In the genomic region with DNA sequence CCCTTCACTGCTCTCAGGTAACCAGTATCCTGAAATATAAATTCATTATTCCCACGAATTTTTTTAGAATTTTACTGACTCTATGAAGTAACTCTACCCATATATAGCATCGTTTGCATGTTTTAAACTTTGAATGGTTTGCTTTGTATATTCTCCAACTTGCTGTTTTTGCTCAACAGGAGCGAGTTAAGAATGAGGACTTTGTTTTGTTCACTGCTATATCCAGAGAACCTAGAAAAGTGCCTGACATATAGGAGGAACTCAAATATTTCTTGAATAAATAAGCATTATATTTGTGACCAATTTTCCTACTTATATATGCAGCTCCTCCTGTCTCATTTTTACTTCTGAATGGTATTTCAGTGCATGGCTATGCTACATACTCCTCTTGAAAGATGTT, we compare ENCODE assay signal across 33 cellular contexts.
"Had no signal": no experiment of that assay in that cellular context is flagged by ENCODE, and none has a peak within 500 bp of the region (broad histone marks: within the 10 kb centered on the region; RNA-seq: fewer than 3 reads in every experiment).

No MANE protein-coding gene starts in this region.

- H3K9me3 ChIP-seq: adrenal gland, body of pancreas, breast epithelium had no signal

- H3K4me3 ChIP-seq: adrenal gland, body of pancreas, breast epithelium had no signal

- H3K4me1 ChIP-seq: adrenal gland, body of pancreas, breast epithelium had no signal

- FAIRE-seq: astrocyte had no signal

- H3K27ac ChIP-seq: adrenal gland, body of pancreas, brain microvascular endothelial cell, breast epithelium, VCaP had no signal

- H3K36me3 ChIP-seq: adrenal gland, brain microvascular endothelial cell, breast epithelium had no signal

- H3K27me3 ChIP-seq: adrenal gland, body of pancreas, brain microvascular endothelial cell, breast epithelium had no signal

- DNase-seq: activated B cell treated with CpG ODN at 0.5 μM for 24 hours; activated CD4-positive, alpha-beta memory T cell treated with anti-CD3 and anti-CD28 coated beads for 36 hours; activated CD4-positive, alpha-beta T cell treated with anti-CD3 and anti-CD28 coated beads for 4 hours; activated CD4-positive, alpha-beta T cell treated with anti-CD3 and anti-CD28 coated beads, Interleukin-2, amount 10 ng/mL, durations not matched to agents 24 days and 14 days; activated CD4-positive, alpha-beta T cell treated with anti-CD3 and anti-CD28 coated beads, Interleukin-2, amount 50 U/mL, for 1 hour; activated CD4-positive, alpha-beta T cell treated with anti-CD3 and anti-CD28 coated beads, Interleukin-2, amount 50 U/mL, for 4 hours; activated CD4-positive, CD25-positive, alpha-beta regulatory T cell treated with anti-CD3 and anti-CD28 coated beads, Interleukin-2, amount 50 U/mL, for 72 hours; activated CD8-positive, alpha-beta memory T cell treated with anti-CD3 and anti-CD28 coated beads, Interleukin-2, amount 50 U/mL, for 4 hours; activated CD8-positive, alpha-beta T cell treated with anti-CD3 and anti-CD28 coated beads for 36 hours; activated effector memory CD4-positive, alpha-beta T cell treated with anti-CD3 and anti-CD28 coated beads, Interleukin-2, amount 50 U/mL, for 16 hours; activated gamma-delta T cell treated with Interleukin-2 at 50 U/mL for 16 hours; activated naive CD4-positive, alpha-beta T cell; activated naive CD4-positive, alpha-beta T cell treated with anti-CD3 and anti-CD28 coated beads for 36 hours; activated naive CD4-positive, alpha-beta T cell treated with anti-CD3 and anti-CD28 coated beads, Interleukin-2, amount 50 U/mL, for 16 hours; activated naive CD8-positive, alpha-beta T cell treated with anti-CD3 and anti-CD28 coated beads for 36 hours; activated T-cell treated with anti-CD3 and anti-CD28 coated beads for 4 hours; activated T-cell treated with anti-CD3 and anti-CD28 coated beads, Interleukin-2, amount 50 U/mL, for 1 hour; activated T-cell treated with anti-CD3 and anti-CD28 coated beads, Interleukin-2, amount 50 U/mL, for 4 hours; activated T-cell treated with anti-CD3 and anti-CD28 coated beads, Interleukin-2, amount 50 U/mL, for 72 hours; adrenal gland; amniotic stem cell; aorta; body of pancreas; brain microvascular endothelial cell; central memory CD4-positive, alpha-beta T cell; T-helper 1 cell; T-helper 2 cell; T-helper 9 cell had no signal

- ATAC-seq: activated CD8-positive, alpha-beta T cell treated with anti-CD3 and anti-CD28 coated beads for 36 hours; activated naive CD4-positive, alpha-beta T cell treated with anti-CD3 and anti-CD28 coated beads, Interleukin-2, amount 50 U/mL, for 72 hours; activated T-cell treated with anti-CD3 and anti-CD28 coated beads, Interleukin-2, amount 50 U/mL, for 4 hours; activated T-cell treated with anti-CD3 and anti-CD28 coated beads, Interleukin-2, amount 50 U/mL, for 72 hours; activated T-helper 17 cell treated with anti-CD3 and anti-CD28 coated beads, Interleukin-2, amount 50 U/mL, for 72 hours; body of pancreas had no signal
